22 cellular contexts compared by ENCODE assay signal in the genomic region with DNA sequence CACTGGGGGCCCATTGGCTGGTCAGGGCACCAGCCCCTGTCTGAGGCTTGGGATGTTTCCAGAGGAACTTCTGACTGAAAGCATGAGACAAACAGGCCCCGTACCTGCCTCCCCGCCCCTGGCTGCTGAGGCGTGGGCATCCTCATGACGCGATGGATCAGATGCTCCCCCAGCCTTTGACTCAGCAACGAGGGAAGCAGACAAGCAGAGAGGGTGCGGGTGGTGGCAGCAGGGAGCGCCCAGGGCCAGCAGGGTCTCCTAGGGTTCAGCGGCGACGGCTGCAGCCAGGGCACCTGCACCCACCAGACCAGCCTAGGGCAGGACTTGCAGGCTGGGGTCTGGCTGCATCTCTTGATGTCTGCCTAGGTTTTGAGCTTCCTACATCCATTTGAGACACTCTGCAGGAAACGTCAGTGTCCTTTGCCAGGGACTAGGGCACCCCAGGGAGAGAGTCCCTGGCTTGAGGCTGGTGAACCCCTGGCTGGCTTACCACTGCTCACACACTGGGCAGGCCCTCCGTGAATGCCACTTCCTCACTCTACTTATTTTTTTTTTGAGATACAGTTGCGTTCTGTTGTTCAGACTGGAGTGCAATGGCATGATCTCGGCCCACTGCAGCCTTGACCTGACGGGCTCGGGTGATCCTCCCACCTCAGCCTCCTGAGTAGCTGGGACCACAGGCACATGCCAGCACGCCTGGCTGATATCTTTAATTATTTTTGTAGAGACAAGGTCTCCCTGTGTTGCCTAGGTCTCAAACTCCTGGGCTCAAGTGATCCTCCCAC.
DNase-seq lines count a peak whose midpoint lies in the region; ATAC-seq and TF ChIP-seq lines count a peak whose summit lies in the region.
"Had no signal": no experiment of that assay in that cellular context is flagged by ENCODE, and none has a peak within 500 bp of the region (broad histone marks: within the 10 kb centered on the region; RNA-seq: fewer than 3 reads in every experiment).

No MANE protein-coding gene starts in this region.

- H3K9me3 Mint-ChIP-seq in osteocyte (ENCODE audit: unreplicated experiment) = no peaks in the 10 kb centered on the region
- no peaks in the 10 kb centered on the region for H3K9me3 Mint-ChIP-seq in activated naive CD8-positive, alpha-beta T cell treated with anti-CD3 and anti-CD28 coated beads for 36 hours
- H3K9me3 Mint-ChIP-seq: activated B cell treated with CpG ODN at 0.5 μM for 24 hours; CD8-positive, alpha-beta T cell had no signal

- H3K4me1 Mint-ChIP-seq in osteocyte (ENCODE audit: unreplicated experiment) = peaks cover 67% of the 10 kb centered on the region
- peaks cover 14% of the 10 kb centered on the region for H3K4me1 Mint-ChIP-seq in activated naive CD8-positive, alpha-beta T cell treated with anti-CD3 and anti-CD28 coated beads for 36 hours
- H3K4me1 Mint-ChIP-seq: activated B cell treated with CpG ODN at 0.5 μM for 24 hours, naive B cell had no signal

- H3K9me3 ChIP-seq in gastroesophageal sphincter (no peaks in the 10 kb centered on the region), tibial artery (no peaks in the 10 kb centered on the region)
- H3K9me3 ChIP-seq: adrenal gland, suprapubic skin had no signal

- H3K4me3 ChIP-seq in gastroesophageal sphincter (no peak overlapping the region), tibial artery (no peak overlapping the region)
- H3K4me3 ChIP-seq: adrenal gland, suprapubic skin had no signal

- WGBS in gastroesophageal sphincter (ENCODE audit: low coverage in 1 of 2), 2 donors = 60 to 100% methylated on average over 2 to 4 of the region's 18 CpGs

- TF ChIP-seq POLR2A in gastroesophageal sphincter (IDR thresholded peaks at IDR 0.05) = no peak

- DNase-seq in activated T-cell treated with anti-CD3 and anti-CD28 coated beads, Interleukin-2, amount 50 U/mL, for 1 hour = peak; percentile 8
- DNase-seq in activated T-cell treated with anti-CD3 and anti-CD28 coated beads for 4 hours (no peak), osteocyte (ENCODE audit: extremely low spot score, unreplicated experiment) (no peak), tibial artery (peak; percentile 18 to 67), GM13977 (ENCODE audit: low spot score) (no peak)
- no peak for DNase-seq in activated naive CD8-positive, alpha-beta T cell treated with anti-CD3 and anti-CD28 coated beads for 36 hours
- DNase-seq: activated B cell treated with CpG ODN at 0.5 μM for 24 hours; activated CD4-positive, alpha-beta T cell treated with anti-CD3 and anti-CD28 coated beads, Interleukin-2, amount 50 U/mL, for 48 hours; activated CD8-positive, alpha-beta memory T cell treated with anti-CD3 and anti-CD28 coated beads, Interleukin-2, amount 50 U/mL, for 48 hours; activated gamma-delta T cell; adrenal gland; CD8-positive, alpha-beta T cell; GDM1; KBM-7; naive B cell; NCI-H526 treated with DMSO at 0.1 percent for 48 hours; T-helper 9 cell had no signal

- peaks cover 2% of the 10 kb centered on the region for H3K36me3 Mint-ChIP-seq in osteocyte (ENCODE audit: unreplicated experiment)
- H3K36me3 Mint-ChIP-seq in activated naive CD8-positive, alpha-beta T cell treated with anti-CD3 and anti-CD28 coated beads for 36 hours = no peaks in the 10 kb centered on the region
- H3K36me3 Mint-ChIP-seq: CD8-positive, alpha-beta T cell; naive B cell had no signal

- no peaks in the 10 kb centered on the region for H3K36me3 ChIP-seq in gastroesophageal sphincter
- no peaks in the 10 kb centered on the region for H3K36me3 ChIP-seq in tibial artery
- H3K36me3 ChIP-seq: adrenal gland, suprapubic skin had no signal

- no peak for ATAC-seq in gastroesophageal sphincter
- ATAC-seq in HG02678 (IDR thresholded peaks at IDR 0.05; ENCODE audit: unreplicated experiment) = no peak
- ATAC-seq: CD8-positive, alpha-beta T cell had no signal

- H3K27me3 ChIP-seq in gastroesophageal sphincter (no peaks in the 10 kb centered on the region), tibial artery (no peaks in the 10 kb centered on the region)
- H3K27me3 ChIP-seq: adrenal gland, suprapubic skin had no signal

- peak overlapping the region; percentile 2 to 92 (median 90) for H3K27ac ChIP-seq in gastroesophageal sphincter
- H3K27ac ChIP-seq in tibial artery = peak overlapping the region; percentile 74 to 84
- H3K27ac ChIP-seq: 22Rv1, parathyroid adenoma had no signal

- H3K4me1 ChIP-seq in gastroesophageal sphincter (peaks cover 7 to 77% (median 47%) of the 10 kb centered on the region in 3 donors), tibial artery (peaks cover 0 to 79% (median 50%) of the 10 kb centered on the region in 4 donors)
- H3K4me1 ChIP-seq: parathyroid adenoma had no signal

- in situ Hi-C loops in GM13977 (cut with MboI; ENCODE audit: low pct_unique_long_range_greater_than_20kb, low sequenced_read_pairs, unreplicated experiment) = loop anchor here (25.0 kb wide), 1 partner anchor 683 kb away; a partner anchor contains a TSS

- TF ChIP-seq CTCF in gastroesophageal sphincter (IDR thresholded peaks at IDR 0.05) = no peak
- TF ChIP-seq CTCF in osteocyte (IDR thresholded peaks at IDR 0.05) = no peak
- TF ChIP-seq CTCF in tibial artery (IDR thresholded peaks at IDR 0.05) = no peak
- no peak for TF ChIP-seq CTCF in GM13977 (IDR thresholded peaks at IDR 0.05; ENCODE audit: extremely low read depth, insufficient read depth, missing control alignments)

- H3K4me3 Mint-ChIP-seq in osteocyte (ENCODE audit: unreplicated experiment) = no peak overlapping the region
- no peak overlapping the region for H3K4me3 Mint-ChIP-seq in activated naive CD8-positive, alpha-beta T cell treated with anti-CD3 and anti-CD28 coated beads for 36 hours
- H3K4me3 Mint-ChIP-seq: activated B cell treated with CpG ODN at 0.5 μM for 24 hours; CD8-positive, alpha-beta T cell; naive B cell had no signal

- no peaks in the 10 kb centered on the region for H3K27me3 Mint-ChIP-seq in osteocyte (ENCODE audit: unreplicated experiment)
- H3K27me3 Mint-ChIP-seq in activated naive CD8-positive, alpha-beta T cell treated with anti-CD3 and anti-CD28 coated beads for 36 hours = no peaks in the 10 kb centered on the region
- H3K27me3 Mint-ChIP-seq: activated B cell treated with CpG ODN at 0.5 μM for 24 hours had no signal

- peak overlapping the region; percentile 64 for H3K27ac Mint-ChIP-seq in osteocyte (ENCODE audit: unreplicated experiment)
- H3K27ac Mint-ChIP-seq in activated naive CD8-positive, alpha-beta T cell treated with anti-CD3 and anti-CD28 coated beads for 36 hours = no peak overlapping the region
- H3K27ac Mint-ChIP-seq: activated B cell treated with CpG ODN at 0.5 μM for 24 hours; CD8-positive, alpha-beta T cell had no signal

- TF ChIP-seq EP300 in gastroesophageal sphincter (IDR thresholded peaks at IDR 0.05) = no peak

- intact Hi-C loops in tibial artery (cut with DNase I; ENCODE audit: low total_unique reads) = no loop called here

Comparison
In these comparisons a context has a peak if more than half of its experiments do, and no peak if none do; other contexts are left out.
1. DNase-seq: peak in activated T-cell treated with anti-CD3 and anti-CD28 coated beads, Interleukin-2, amount 50 U/mL, for 1 hour (single experiment) and tibial artery (2 of 2); none in activated T-cell treated with anti-CD3 and anti-CD28 coated beads for 4 hours (single experiment), osteocyte (single experiment), GM13977 (single experiment) and activated naive CD8-positive, alpha-beta T cell treated with anti-CD3 and anti-CD28 coated beads for 36 hours (single experiment).